Comparison of ENCODE assay signal across 1 cellular context in genomic region chr19:4831351-4832340, GRCh38.
TF ChIP-seq lines count a peak whose summit lies in the region.

Gene TICAM1, minus strand, starts transcription at chr19:4831712. Its CDS starts 13,335 bp downstream, at chr19:4818377.

TF ChIP-seq in A549, 52 proteins besides CTCF, POLR2A, EP300 and RAD21 (continued from another document):
- TF ChIP-seq ESRRA (IDR thresholded peaks at IDR 0.05; ENCODE audit: borderline replicate concordance, low read length): no peak
- TF ChIP-seq USF2 (IDR thresholded peaks at IDR 0.05): no peak
- TF ChIP-seq EHMT2 (IDR thresholded peaks at IDR 0.05; ENCODE audit: low read depth): no peak
- no peak for TF ChIP-seq MYC (IDR thresholded peaks at IDR 0.05; ENCODE audit: borderline replicate concordance, low read length)
- no peak for TF ChIP-seq ZSCAN20 (CRISPR knock-in tag; IDR thresholded peaks at IDR 0.05)
- TF ChIP-seq KDM1A (IDR thresholded peaks at IDR 0.05; ENCODE audit: low read depth): no peak
- TF ChIP-seq RNF2 (IDR thresholded peaks at IDR 0.05; ENCODE audit: borderline replicate concordance, low read depth): no peak
- no peak for TF ChIP-seq HDAC2 (IDR thresholded peaks at IDR 0.05)
- peak; percentile 55; the same call in 1 of the 2 replicates for TF ChIP-seq BHLHE40 (IDR thresholded peaks at IDR 0.05; ENCODE audit: low read depth, low read length)
- TF ChIP-seq RCOR1 (IDR thresholded peaks at IDR 0.05; ENCODE audit: low read depth, low read length): no peak
- TF ChIP-seq, protein P1, sequence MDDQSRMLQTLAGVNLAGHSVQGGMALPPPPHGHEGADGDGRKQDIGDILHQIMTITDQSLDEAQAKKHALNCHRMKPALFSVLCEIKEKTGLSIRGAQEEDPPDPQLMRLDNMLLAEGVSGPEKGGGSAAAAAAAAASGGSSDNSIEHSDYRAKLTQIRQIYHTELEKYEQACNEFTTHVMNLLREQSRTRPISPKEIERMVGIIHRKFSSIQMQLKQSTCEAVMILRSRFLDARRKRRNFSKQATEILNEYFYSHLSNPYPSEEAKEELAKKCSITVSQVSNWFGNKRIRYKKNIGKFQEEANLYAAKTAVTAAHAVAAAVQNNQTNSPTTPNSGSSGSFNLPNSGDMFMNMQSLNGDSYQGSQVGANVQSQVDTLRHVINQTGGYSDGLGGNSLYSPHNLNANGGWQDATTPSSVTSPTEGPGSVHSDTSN (IDR thresholded peaks at IDR 0.05): no peak
- TF ChIP-seq TFCP2L1 (CRISPR knock-in tag; IDR thresholded peaks at IDR 0.05): no peak
- TF ChIP-seq CEBPB (IDR thresholded peaks at IDR 0.05): no peak
- TF ChIP-seq PHF8 (IDR thresholded peaks at IDR 0.05; ENCODE audit: borderline replicate concordance, low read depth): peak; percentile 46; the same call in 1 of the 2 replicates
- TF ChIP-seq HEYL (CRISPR knock-in tag; IDR thresholded peaks at IDR 0.05): no peak
- TF ChIP-seq HOXB5 (CRISPR knock-in tag; IDR thresholded peaks at IDR 0.05): no peak
